Comparison of ENCODE assay signal across 8 cellular contexts in the genomic region with DNA sequence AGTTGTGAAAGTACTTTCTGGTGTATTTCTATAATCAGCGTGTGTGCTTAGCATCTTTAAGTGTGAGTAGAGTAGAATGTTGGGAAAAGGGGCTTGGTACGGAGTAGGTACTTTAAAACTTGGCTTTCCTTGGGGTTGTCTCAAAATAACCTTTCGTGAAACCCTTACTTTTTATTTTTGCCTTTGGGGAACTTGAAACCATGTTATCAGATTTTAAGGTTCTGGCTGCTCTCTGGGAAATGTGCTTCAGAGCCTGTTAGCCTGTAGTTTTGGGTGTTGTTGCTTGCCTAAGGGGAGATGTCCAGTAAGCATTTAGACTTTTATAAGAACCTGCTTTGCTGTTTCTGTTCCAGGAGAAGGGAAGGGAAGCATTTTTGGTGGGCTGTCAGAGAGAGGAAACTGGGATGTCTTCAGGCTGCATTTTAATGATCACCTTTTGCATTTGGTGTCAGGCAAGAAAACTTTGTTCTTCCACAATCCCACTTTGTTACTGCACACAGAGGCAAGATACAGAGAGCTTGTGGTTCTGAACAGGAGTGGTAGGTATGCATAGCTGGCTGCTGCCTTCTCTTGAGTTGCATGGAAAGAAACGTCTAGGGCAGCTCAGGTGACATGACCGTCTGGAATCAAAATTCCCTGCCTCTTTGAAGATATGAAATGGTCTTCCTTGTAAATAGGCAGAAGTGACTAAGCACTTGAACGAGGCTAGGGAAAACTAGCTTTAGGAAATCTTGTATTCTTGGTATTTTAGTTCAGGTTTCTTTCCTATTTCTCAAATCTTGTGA. TPM values are rescaled to one million over a fixed set of nuclear protein-coding genes. Genes with fewer than 3 reads are reported as not detected.
DNase-seq lines count a peak whose midpoint lies in the region; ATAC-seq and TF ChIP-seq lines count a peak whose summit lies in the region.

No MANE protein-coding gene starts in this region.

- H3K9me3 ChIP-seq in RWPE2 (ENCODE audit: severe bottlenecking) (no peaks in the 10 kb centered on the region), gastrocnemius medialis (no peaks in the 10 kb centered on the region)

- peak; percentile 54 for DNase-seq in DMS 273 (lab: John Stamatoyannopoulos, UW; ENCODE audit: unreplicated experiment)
- DNase-seq in DMS 273 treated with DMSO at 0.1 percent for 48 hours (lab: John Stamatoyannopoulos, UW) = no peak
- no peak for DNase-seq in RWPE2 (ENCODE audit: low spot score)
- peak; percentile 55 to 63 for DNase-seq in erythroblast (lab: John Stamatoyannopoulos, UW)
- DNase-seq in gastrocnemius medialis = peak in 1 of 2 donors; percentile 27
- no peak for DNase-seq in ureter (ENCODE audit: low spot score)
- no peak for DNase-seq in sciatic nerve (ENCODE audit: low spot score)
- DNase-seq in NCI-H526 treated with DMSO at 0.1 percent for 48 hours (lab: John Stamatoyannopoulos, UW) = no peak

- peak; percentile 60 for ATAC-seq in RWPE2 (ENCODE audit: low read depth)
- ATAC-seq in gastrocnemius medialis = peak; percentile 51 to 59
- no peak for ATAC-seq in sciatic nerve

- H3K27ac ChIP-seq in RWPE2 (ENCODE audit: poor library complexity, severe bottlenecking) = peak overlapping the region; percentile 66
- peak overlapping the region; percentile 93 to 98 (median 97) for H3K27ac ChIP-seq in gastrocnemius medialis

- TF ChIP-seq CTCF in RWPE2 (IDR thresholded peaks at IDR 0.05; ENCODE audit: poor library complexity, severe bottlenecking) (no peak), gastrocnemius medialis (IDR thresholded peaks at IDR 0.05 in 4 of 5, conservative IDR thresholded peaks at IDR 0.05 in 1 of 5) (no peak)

- H3K36me3 ChIP-seq in RWPE2 (ENCODE audit: low read depth) (peaks cover 9% of the 10 kb centered on the region; the same call in 1 of the 2 replicates), gastrocnemius medialis (no peaks in the 10 kb centered on the region)

- H3K4me1 ChIP-seq in RWPE2 (ENCODE audit: insufficient read depth, poor library complexity, severe bottlenecking) (no peaks in the 10 kb centered on the region), gastrocnemius medialis (peaks cover 30 to 42% of the 10 kb centered on the region in 2 donors)

- in situ Hi-C loops in gastrocnemius medialis (cut with MboI; ENCODE audit: low sequenced_read_pairs in 4 of 4) = no loop called here

- intact Hi-C loops in gastrocnemius medialis (cut with DNase I; ENCODE audit: low total_unique reads) = loop anchor here (1.0 to 5.0 kb wide), 3 partner anchors 89 to 136 kb away; partner anchors contain the start of genes NUP88 and ZNF594
- intact Hi-C loops in sciatic nerve (cut with DNase I) = loop anchor here (5.0 kb wide), 1 partner anchor 194 kb away; no protein-coding TSS in a partner anchor

- H3K27me3 ChIP-seq in RWPE2 (ENCODE audit: insufficient read depth, poor library complexity, severe bottlenecking) (no peaks in the 10 kb centered on the region), gastrocnemius medialis (no peaks in the 10 kb centered on the region)

- H3K4me3 ChIP-seq in RWPE2 (ENCODE audit: severe bottlenecking) = no peak overlapping the region
- peak overlapping the region; percentile 48 to 81 (median 65) for H3K4me3 ChIP-seq in gastrocnemius medialis

- no peak for TF ChIP-seq POLR2A in erythroblast (IDR thresholded peaks at IDR 0.05; ENCODE audit: low read length)
- peak in 1 of 2 donors; percentile 31 for TF ChIP-seq POLR2A in gastrocnemius medialis (IDR thresholded peaks at IDR 0.05)

RNA-seq across cellular contexts. Expression of gene RABEP1, which starts 1.6 kb away (rescaled TPM):
- total RNA-seq in gastrocnemius medialis = 10 to 100 TPM; 55.4 to 94.8 (median 87.2) TPM
- total RNA-seq in ureter = 40.4 TPM
- 49.1 TPM for total RNA-seq in sciatic nerve

RNA-seq across cellular contexts. Expression of gene SCIMP, which starts 49.1 kb away (rescaled TPM):
- total RNA-seq in gastrocnemius medialis (1 to 10 TPM in 1 of 4 donors, under 1 TPM in 3; 0.27 to 1.8 (median 0.37) TPM), ureter (2.9 TPM), sciatic nerve (4.9 TPM)

Comparison
In these comparisons a context has a peak if more than half of its experiments do, and no peak if none do; other contexts are left out.
1. DNase-seq: peak in DMS 273 (single experiment) and erythroblast (2 of 2); none in DMS 273 treated with DMSO at 0.1 percent for 48 hours (single experiment), RWPE2 (single experiment), ureter (single experiment), sciatic nerve (single experiment) and NCI-H526 treated with DMSO at 0.1 percent for 48 hours (single experiment).